1 cellular context compared by ENCODE assay signal in the genomic region with DNA sequence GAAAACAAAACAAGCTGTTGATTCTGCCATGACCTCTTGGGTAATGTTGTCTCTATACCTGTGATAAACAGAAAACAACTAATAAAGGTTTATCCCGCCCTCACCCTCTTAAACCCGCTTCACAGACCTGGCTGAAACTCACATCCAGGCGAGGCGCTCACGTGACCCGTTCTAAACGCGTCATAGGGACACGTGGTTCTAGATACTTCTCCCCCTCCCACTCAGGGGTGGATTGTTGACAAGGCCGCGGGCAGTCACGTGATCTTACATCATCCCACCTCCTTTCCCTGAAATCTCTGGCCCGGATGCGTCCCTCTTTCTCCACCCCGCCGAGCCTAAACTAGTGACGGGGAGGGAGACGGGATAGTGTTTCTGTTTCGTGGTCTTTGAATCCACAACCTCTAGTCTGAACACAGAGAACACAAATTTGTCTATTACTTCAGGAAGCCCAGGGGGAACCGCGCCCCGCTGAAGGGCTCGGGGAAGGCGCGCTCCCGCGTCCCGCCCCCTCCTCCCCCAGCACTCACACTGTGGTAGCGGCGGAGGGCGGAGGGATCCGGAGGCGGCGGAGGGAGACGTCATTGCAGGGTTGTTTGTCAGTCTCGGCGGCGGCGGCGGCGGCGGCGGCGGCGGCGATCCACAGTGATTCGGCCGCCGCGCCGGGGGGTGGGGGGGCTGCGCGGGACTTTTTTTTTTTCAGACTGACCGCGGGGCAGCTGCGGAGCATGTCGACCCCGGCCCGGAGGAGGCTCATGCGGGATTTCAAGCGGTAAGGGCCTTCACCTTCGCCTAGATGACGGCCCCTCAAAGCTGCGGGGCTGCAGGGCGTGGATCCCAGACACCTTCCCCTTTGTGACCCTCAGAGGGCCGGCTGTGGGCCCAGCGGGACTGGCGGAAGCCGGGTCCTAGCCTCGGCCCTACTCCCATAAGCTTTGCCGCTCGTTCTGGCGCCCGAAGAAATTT.
A peak's percentile ranks its signal among the peaks of the same experiment; 100 is the strongest.
TF ChIP-seq lines count a peak whose summit lies in the region.

Gene UBE2B, plus strand, starts transcription at position 699 of the 963 bp plus-strand sequence. Its CDS starts 27 bp downstream, at position 726.

TF ChIP-seq in HepG2, 621 proteins besides CTCF, POLR2A, EP300 and RAD21 (continued from another document):
- TF ChIP-seq, protein P1, sequence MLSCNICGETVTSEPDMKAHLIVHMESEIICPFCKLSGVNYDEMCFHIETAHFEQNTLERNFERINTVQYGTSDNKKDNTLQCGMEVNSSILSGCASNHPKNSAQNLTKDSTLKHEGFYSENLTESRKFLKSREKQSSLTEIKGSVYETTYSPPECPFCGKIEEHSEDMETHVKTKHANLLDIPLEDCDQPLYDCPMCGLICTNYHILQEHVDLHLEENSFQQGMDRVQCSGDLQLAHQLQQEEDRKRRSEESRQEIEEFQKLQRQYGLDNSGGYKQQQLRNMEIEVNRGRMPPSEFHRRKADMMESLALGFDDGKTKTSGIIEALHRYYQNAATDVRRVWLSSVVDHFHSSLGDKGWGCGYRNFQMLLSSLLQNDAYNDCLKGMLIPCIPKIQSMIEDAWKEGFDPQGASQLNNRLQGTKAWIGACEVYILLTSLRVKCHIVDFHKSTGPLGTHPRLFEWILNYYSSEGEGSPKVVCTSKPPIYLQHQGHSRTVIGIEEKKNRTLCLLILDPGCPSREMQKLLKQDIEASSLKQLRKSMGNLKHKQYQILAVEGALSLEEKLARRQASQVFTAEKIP (CRISPR knock-in tag; IDR thresholded peaks at IDR 0.05; ENCODE audit: borderline replicate concordance): no peak
- TF ChIP-seq, protein P2, sequence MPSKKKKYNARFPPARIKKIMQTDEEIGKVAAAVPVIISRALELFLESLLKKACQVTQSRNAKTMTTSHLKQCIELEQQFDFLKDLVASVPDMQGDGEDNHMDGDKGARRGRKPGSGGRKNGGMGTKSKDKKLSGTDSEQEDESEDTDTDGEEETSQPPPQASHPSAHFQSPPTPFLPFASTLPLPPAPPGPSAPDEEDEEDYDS (CRISPR knock-in tag; IDR thresholded peaks at IDR 0.05): peak; percentile 88
- TF ChIP-seq ZNF589 (CRISPR knock-in tag; conservative IDR thresholded peaks at IDR 0.05) (0 out of 2 replicates have a peak, but pooled peaks have one; percentile 25), NFE2 (CRISPR knock-in tag; IDR thresholded peaks at IDR 0.05) (no peak), ZNF230 (CRISPR knock-in tag; IDR thresholded peaks at IDR 0.05) (peak; percentile 91), ZNF138 (CRISPR knock-in tag; IDR thresholded peaks at IDR 0.05; ENCODE audit: low read depth) (0 out of 2 replicates have a peak, but pooled peaks have one; percentile 90), FOXJ3 (CRISPR knock-in tag; IDR thresholded peaks at IDR 0.05; ENCODE audit: borderline replicate concordance) (0 out of 2 replicates have a peak, but pooled peaks have one; percentile 54), ZNF331 (CRISPR knock-in tag; IDR thresholded peaks at IDR 0.05) (peak; percentile 41), HMGA1 (CRISPR knock-in tag; conservative IDR thresholded peaks at IDR 0.05) (no peak), SIX1 (CRISPR knock-in tag; IDR thresholded peaks at IDR 0.05; ENCODE audit: borderline replicate concordance) (0 out of 2 replicates have a peak, but pooled peaks have one; percentile 14), ZNF484 (CRISPR knock-in tag; IDR thresholded peaks at IDR 0.05; ENCODE audit: borderline replicate concordance, low read depth) (no peak), FOSL2 (CRISPR knock-in tag; IDR thresholded peaks at IDR 0.05) (peak; percentile 71), SRSF1 (optimal IDR thresholded peaks at IDR 0.05; ENCODE audit: low read depth, low read length) (peak; percentile 40), ZFP36L1 (CRISPR knock-in tag; IDR thresholded peaks at IDR 0.05) (0 out of 2 replicates have a peak, but pooled peaks have one; percentile 24), ZBTB44 (CRISPR knock-in tag; IDR thresholded peaks at IDR 0.05) (peak; percentile 90), NFYB (CRISPR knock-in tag; IDR thresholded peaks at IDR 0.05) (no peak), SSRP1 (CRISPR knock-in tag; IDR thresholded peaks at IDR 0.05) (no peak), ZNF891 (CRISPR knock-in tag; IDR thresholded peaks at IDR 0.05) (peak; percentile 62; the same call in 1 of the 2 replicates), SMAD1 (CRISPR knock-in tag; IDR thresholded peaks at IDR 0.05; ENCODE audit: borderline replicate concordance, low read depth) (0 out of 2 replicates have a peak, but pooled peaks have one; percentile 20), SP140L (CRISPR knock-in tag; IDR thresholded peaks at IDR 0.05; ENCODE audit: borderline replicate concordance) (peak; percentile 48; the same call in 1 of the 2 replicates), FOXP1 (IDR thresholded peaks at IDR 0.05) (peak; percentile 60; the same call in 1 of the 2 replicates), FOXP1 (CRISPR knock-in tag; IDR thresholded peaks at IDR 0.05) (peak; percentile 78), XRCC5 (optimal IDR thresholded peaks at IDR 0.05; ENCODE audit: low read length) (peak; percentile 91), TBX3 (IDR thresholded peaks at IDR 0.05; ENCODE audit: borderline replicate concordance) (peak; percentile 66; the same call in 1 of the 2 replicates), ZNF790 (CRISPR knock-in tag; IDR thresholded peaks at IDR 0.05; ENCODE audit: borderline replicate concordance) (peak; percentile 92), PTBP1 (IDR thresholded peaks at IDR 0.05; ENCODE audit: low read depth, low read length, poor library complexity, severe bottlenecking) (peak; percentile 47), ZNF430 (CRISPR knock-in tag; IDR thresholded peaks at IDR 0.05) (peak; percentile 16; the same call in 1 of the 2 replicates), ZNF143 (CRISPR knock-in tag; IDR thresholded peaks at IDR 0.05) (peak; percentile 36; the same call in 1 of the 2 replicates), ZNF766 (CRISPR knock-in tag; IDR thresholded peaks at IDR 0.05; ENCODE audit: borderline replicate concordance) (peak; percentile 77; the same call in 1 of the 2 replicates), TOPORS (CRISPR knock-in tag; IDR thresholded peaks at IDR 0.05) (no peak), RAD51 (IDR thresholded peaks at IDR 0.05; ENCODE audit: borderline replicate concordance) (peak; percentile 100), CCAR2 (optimal IDR thresholded peaks at IDR 0.05; ENCODE audit: low read depth, low read length) (peak; percentile 21), HOXD1 (CRISPR knock-in tag; IDR thresholded peaks at IDR 0.05) (peak; percentile 77; the same call in 1 of the 2 replicates), MYC (CRISPR knock-in tag; IDR thresholded peaks at IDR 0.05; ENCODE audit: borderline replicate concordance) (peak; percentile 81), ZNF772 (CRISPR knock-in tag; IDR thresholded peaks at IDR 0.05) (peak; percentile 39; the same call in 1 of the 2 replicates)
- TF ChIP-seq, protein P3, sequence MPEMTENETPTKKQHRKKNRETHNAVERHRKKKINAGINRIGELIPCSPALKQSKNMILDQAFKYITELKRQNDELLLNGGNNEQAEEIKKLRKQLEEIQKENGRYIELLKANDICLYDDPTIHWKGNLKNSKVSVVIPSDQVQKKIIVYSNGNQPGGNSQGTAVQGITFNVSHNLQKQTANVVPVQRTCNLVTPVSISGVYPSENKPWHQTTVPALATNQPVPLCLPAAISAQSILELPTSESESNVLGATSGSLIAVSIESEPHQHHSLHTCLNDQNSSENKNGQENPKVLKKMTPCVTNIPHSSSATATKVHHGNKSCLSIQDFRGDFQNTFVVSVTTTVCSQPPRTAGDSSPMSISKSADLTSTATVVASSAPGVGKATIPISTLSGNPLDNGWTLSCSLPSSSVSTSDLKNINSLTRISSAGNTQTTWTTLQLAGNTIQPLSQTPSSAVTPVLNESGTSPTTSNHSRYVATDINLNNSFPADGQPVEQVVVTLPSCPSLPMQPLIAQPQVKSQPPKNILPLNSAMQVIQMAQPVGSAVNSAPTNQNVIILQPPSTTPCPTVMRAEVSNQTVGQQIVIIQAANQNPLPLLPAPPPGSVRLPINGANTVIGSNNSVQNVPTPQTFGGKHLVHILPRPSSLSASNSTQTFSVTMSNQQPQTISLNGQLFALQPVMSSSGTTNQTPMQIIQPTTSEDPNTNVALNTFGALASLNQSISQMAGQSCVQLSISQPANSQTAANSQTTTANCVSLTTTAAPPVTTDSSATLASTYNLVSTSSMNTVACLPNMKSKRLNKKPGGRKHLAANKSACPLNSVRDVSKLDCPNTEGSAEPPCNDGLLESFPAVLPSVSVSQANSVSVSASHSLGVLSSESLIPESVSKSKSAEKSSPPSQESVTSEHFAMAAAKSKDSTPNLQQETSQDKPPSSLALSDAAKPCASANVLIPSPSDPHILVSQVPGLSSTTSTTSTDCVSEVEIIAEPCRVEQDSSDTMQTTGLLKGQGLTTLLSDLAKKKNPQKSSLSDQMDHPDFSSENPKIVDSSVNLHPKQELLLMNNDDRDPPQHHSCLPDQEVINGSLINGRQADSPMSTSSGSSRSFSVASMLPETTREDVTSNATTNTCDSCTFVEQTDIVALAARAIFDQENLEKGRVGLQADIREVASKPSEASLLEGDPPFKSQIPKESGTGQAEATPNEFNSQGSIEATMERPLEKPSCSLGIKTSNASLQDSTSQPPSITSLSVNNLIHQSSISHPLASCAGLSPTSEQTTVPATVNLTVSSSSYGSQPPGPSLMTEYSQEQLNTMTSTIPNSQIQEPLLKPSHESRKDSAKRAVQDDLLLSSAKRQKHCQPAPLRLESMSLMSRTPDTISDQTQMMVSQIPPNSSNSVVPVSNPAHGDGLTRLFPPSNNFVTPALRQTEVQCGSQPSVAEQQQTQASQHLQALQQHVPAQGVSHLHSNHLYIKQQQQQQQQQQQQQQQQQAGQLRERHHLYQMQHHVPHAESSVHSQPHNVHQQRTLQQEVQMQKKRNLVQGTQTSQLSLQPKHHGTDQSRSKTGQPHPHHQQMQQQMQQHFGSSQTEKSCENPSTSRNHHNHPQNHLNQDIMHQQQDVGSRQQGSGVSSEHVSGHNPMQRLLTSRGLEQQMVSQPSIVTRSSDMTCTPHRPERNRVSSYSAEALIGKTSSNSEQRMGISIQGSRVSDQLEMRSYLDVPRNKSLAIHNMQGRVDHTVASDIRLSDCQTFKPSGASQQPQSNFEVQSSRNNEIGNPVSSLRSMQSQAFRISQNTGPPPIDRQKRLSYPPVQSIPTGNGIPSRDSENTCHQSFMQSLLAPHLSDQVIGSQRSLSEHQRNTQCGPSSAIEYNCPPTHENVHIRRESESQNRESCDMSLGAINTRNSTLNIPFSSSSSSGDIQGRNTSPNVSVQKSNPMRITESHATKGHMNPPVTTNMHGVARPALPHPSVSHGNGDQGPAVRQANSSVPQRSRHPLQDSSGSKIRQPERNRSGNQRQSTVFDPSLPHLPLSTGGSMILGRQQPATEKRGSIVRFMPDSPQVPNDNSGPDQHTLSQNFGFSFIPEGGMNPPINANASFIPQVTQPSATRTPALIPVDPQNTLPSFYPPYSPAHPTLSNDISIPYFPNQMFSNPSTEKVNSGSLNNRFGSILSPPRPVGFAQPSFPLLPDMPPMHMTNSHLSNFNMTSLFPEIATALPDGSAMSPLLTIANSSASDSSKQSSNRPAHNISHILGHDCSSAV (CRISPR knock-in tag; IDR thresholded peaks at IDR 0.05; ENCODE audit: borderline replicate concordance): no peak
- TF ChIP-seq, protein P4, sequence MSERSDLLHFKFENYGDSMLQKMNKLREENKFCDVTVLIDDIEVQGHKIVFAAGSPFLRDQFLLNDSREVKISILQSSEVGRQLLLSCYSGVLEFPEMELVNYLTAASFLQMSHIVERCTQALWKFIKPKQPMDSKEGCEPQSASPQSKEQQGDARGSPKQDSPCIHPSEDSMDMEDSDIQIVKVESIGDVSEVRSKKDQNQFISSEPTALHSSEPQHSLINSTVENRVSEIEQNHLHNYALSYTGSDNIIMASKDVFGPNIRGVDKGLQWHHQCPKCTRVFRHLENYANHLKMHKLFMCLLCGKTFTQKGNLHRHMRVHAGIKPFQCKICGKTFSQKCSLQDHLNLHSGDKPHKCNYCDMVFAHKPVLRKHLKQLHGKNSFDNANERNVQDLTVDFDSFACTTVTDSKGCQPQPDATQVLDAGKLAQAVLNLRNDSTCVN (CRISPR knock-in tag; IDR thresholded peaks at IDR 0.05; ENCODE audit: borderline replicate concordance): peak; percentile 92; the same call in 1 of the 2 replicates
